22 cellular contexts compared by ENCODE assay signal in the genomic region with DNA sequence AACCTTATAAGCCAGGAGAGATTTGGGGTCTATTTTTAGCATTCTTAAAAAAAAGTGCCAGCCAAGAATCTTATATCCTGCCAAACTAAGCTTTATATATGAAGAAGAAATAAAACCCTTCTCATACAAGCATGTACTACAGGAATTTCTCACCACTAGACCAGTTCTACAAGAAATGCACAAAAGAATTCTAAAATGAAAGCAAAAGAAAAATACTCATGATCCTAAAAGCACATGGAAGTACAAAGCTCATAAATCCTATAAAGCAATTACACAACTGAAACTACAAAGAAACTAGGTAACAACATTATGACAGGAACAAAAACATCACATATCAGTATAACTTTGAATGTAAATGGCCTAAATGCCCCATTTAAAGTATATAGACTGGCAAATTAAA. TPM values are rescaled to one million over a fixed set of nuclear protein-coding genes. Genes with fewer than 3 reads are reported as not detected.
DNase-seq lines count a peak whose midpoint lies in the region; ATAC-seq, FAIRE-seq and TF ChIP-seq lines count a peak whose summit lies in the region.
"Had no signal": no experiment of that assay in that cellular context is flagged by ENCODE, and none has a peak within 500 bp of the region (broad histone marks: within the 10 kb centered on the region; RNA-seq: fewer than 3 reads in every experiment).

No MANE protein-coding gene starts in this region.

- H3K36me3 Mint-ChIP-seq in CD14-positive monocyte: no peaks in the 10 kb centered on the region
- H3K36me3 Mint-ChIP-seq: CD4-positive, alpha-beta memory T cell had no signal

- no peaks in the 10 kb centered on the region for H3K4me1 Mint-ChIP-seq in CD14-positive monocyte
- H3K4me1 Mint-ChIP-seq: CD4-positive, alpha-beta memory T cell had no signal

- intact Hi-C loops in mucosa of descending colon (cut with DNase I, micrococcal nuclease): no loop called here
- intact Hi-C loops in CD14-positive monocyte (cut with micrococcal nuclease): no loop called here

- no peak overlapping the region for H3K27ac Mint-ChIP-seq in CD14-positive monocyte
- H3K27ac Mint-ChIP-seq: CD4-positive, alpha-beta memory T cell had no signal

- DNase-seq in GM18507 (ENCODE audit: extremely low spot score, insufficient read length, low read depth) (no peak), epithelial cell of esophagus (ENCODE audit: low read depth) (peak; percentile 3), mucosa of descending colon (no peak), DMS53 treated with DMSO at 0.1 percent for 48 hours (lab: John Stamatoyannopoulos, UW; ENCODE audit: unreplicated experiment) (no peak), CD14-positive monocyte (ENCODE audit: low spot score) (no peak)
- DNase-seq in activated CD4-positive, alpha-beta T cell treated with anti-CD3 and anti-CD28 coated beads for 48 hours: no peak
- DNase-seq: AML-193; BE2C; Calu3; CD4-positive, alpha-beta memory T cell; COR-L47; DMS53; DND-41; GM23248; H7; HCEC 1CT had no signal

- no peaks in the 10 kb centered on the region for H3K4me1 ChIP-seq in mucosa of descending colon (ENCODE audit: low read depth)
- H3K4me1 ChIP-seq: BE2C; BLaER1 treated with 17β-estradiol and CSF1 and Interleukin-3, amounts not matched to agents 10 nM and 100 nM had no signal

- H3K4me3 ChIP-seq in epithelial cell of esophagus (ENCODE audit: low read length) (no peak overlapping the region), mucosa of descending colon (no peak overlapping the region)
- H3K4me3 ChIP-seq: BLaER1 treated with 17β-estradiol and CSF1 and Interleukin-3, amounts not matched to agents 10 nM and 100 nM; GM23248 had no signal

- no peak for TF ChIP-seq CTCF in epithelial cell of esophagus (IDR thresholded peaks at IDR 0.05; ENCODE audit: insufficient read depth, low read depth, low read length, missing control alignments)
- TF ChIP-seq CTCF in mucosa of descending colon (IDR thresholded peaks at IDR 0.05): no peak
- TF ChIP-seq CTCF in CD14-positive monocyte (IDR thresholded peaks at IDR 0.05): no peak

- H3K9me3 Mint-ChIP-seq in CD14-positive monocyte: peaks cover 9 to 20% (median 12%) of the 10 kb centered on the region in 7 donors

- no peaks in the 10 kb centered on the region for H3K36me3 ChIP-seq in mucosa of descending colon (ENCODE audit: low read depth)
- H3K36me3 ChIP-seq: BE2C; BLaER1 treated with 17β-estradiol and CSF1 and Interleukin-3, amounts not matched to agents 10 nM and 100 nM had no signal

- peak; percentile 42 for FAIRE-seq in GM18507 (lab: Jason Lieb, UNC)
- FAIRE-seq: A204.1, G401.6, GM12892, GM19239, H1 had no signal

- ATAC-seq in mucosa of descending colon: peak; percentile 67

- peaks cover 10% of the 10 kb centered on the region for H3K9me3 ChIP-seq in mucosa of descending colon
- H3K9me3 ChIP-seq: BE2C had no signal

- no peak overlapping the region for H3K4me3 Mint-ChIP-seq in CD14-positive monocyte
- H3K4me3 Mint-ChIP-seq: CD4-positive, alpha-beta memory T cell had no signal

- peaks cover 0 to 1% (median 0%) of the 10 kb centered on the region in 3 donors for H3K27me3 Mint-ChIP-seq in CD14-positive monocyte (ENCODE audit: low read depth in 3 of 3)

RNA-seq across cellular contexts. Expression of a gene that starts 34.5 kb away (rescaled TPM):
- total RNA-seq in mucosa of descending colon: 10 to 100 TPM; 15.0 to 18.8 (median 17.3) TPM
- polyA plus RNA-seq in CD14-positive monocyte: not detected
- total RNA-seq: Calu3; CD4-positive, alpha-beta memory T cell; GM23248; H1; H7 had no signal
- polyA plus RNA-seq: CD4-positive, alpha-beta memory T cell; GM23248; H1 had no signal
